21 cellular contexts compared by ENCODE assay signal in the genomic region with DNA sequence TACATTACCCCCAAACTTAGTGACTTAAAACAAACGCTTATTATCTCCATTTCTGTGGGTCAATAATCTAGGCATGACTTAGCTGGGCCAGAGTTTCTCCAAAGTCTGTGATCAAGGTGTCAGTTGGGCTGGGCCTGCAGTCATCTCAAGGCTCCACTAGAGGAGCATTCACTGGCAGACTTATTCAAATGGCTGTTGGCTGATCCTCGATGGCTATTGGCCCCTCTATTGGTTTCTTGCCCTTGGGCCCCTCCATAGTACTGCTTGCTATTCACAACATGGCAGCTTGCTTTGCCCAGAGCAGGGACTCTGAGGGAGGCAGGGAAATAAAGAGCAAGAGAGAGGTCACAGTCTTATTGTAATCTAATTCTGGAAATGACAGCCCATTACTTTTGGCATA.
"Had no signal": no experiment of that assay in that cellular context is flagged by ENCODE, and none has a peak within 500 bp of the region (broad histone marks: within the 10 kb centered on the region; RNA-seq: fewer than 3 reads in every experiment).

No MANE protein-coding gene starts in this region.

- H3K4me3 ChIP-seq: colonic mucosa, esophagus squamous epithelium, gastrocnemius medialis, mucosa of descending colon, right lobe of liver, skin epidermis, uterus had no signal

- H3K27ac ChIP-seq: colonic mucosa, esophagus squamous epithelium, gastrocnemius medialis, right lobe of liver, uterus, WERI-Rb-1 had no signal

- H3K27ac Mint-ChIP-seq: memory B cell; stimulated activated naive B cell treated with anti-CD40 and anti-IgM and Interleukin-4, amounts not matched to agents 10 μg/mL and 1 μg/mL and 100 μg/mL, for 72 hours; T-helper 2 cell treated with Interferon-gamma antibody and Interleukin-4, amounts not matched to agents 5 μg/mL and 100 μg/mL, for 36 hours had no signal

- H3K27me3 ChIP-seq: colonic mucosa, esophagus squamous epithelium, gastrocnemius medialis, right lobe of liver, uterus had no signal

- ATAC-seq: activated T-cell treated with anti-CD3 and anti-CD28 coated beads, Interleukin-2, amount 50 U/mL, for 4 hours; gastrocnemius medialis; left cardiac atrium; mucosa of descending colon; right lobe of liver had no signal

- H3K9me3 ChIP-seq: colonic mucosa, esophagus squamous epithelium, gastrocnemius medialis, mucosa of descending colon, right lobe of liver, uterus had no signal

- H3K27me3 Mint-ChIP-seq: memory B cell; stimulated activated naive B cell treated with anti-CD40 and anti-IgM and Interleukin-4, amounts not matched to agents 10 μg/mL and 1 μg/mL and 100 μg/mL, for 72 hours had no signal

- H3K36me3 ChIP-seq: colonic mucosa, uterus, WERI-Rb-1 had no signal

- H3K4me3 Mint-ChIP-seq: activated T-cell treated with anti-CD3 and anti-CD28 coated beads, Interleukin-2, amount 50 U/mL, for 4 hours; memory B cell; stimulated activated naive B cell treated with anti-CD40 and anti-IgM and Interleukin-4, amounts not matched to agents 10 μg/mL and 1 μg/mL and 100 μg/mL, for 72 hours; T-helper 2 cell treated with Interferon-gamma antibody and Interleukin-4, amounts not matched to agents 5 μg/mL and 100 μg/mL, for 36 hours had no signal

- DNase-seq: activated CD8-positive, alpha-beta memory T cell treated with anti-CD3 and anti-CD28 coated beads, Interleukin-2, amount 50 U/mL, for 4 hours; activated naive CD4-positive, alpha-beta T cell treated with Interleukin-2 at 50 U/mL for 16 hours; activated T-cell treated with anti-CD3 and anti-CD28 coated beads, Interleukin-2, amount 50 U/mL, for 4 hours; amygdala; colonic mucosa; esophagus squamous epithelium; gastrocnemius medialis; islet precursor cell; left cardiac atrium; mucosa of descending colon; occipital lobe; posterior cingulate gyrus; right lobe of liver; stimulated activated CD4-positive, alpha-beta T cell treated with anti-CD3 and anti-CD28 coated beads, Interleukin-2, amount 100 ng/mL, for 24 hours; stimulated activated naive B cell treated with anti-CD40 and anti-IgM and Interleukin-4, amounts not matched to agents 10 μg/mL and 1 μg/mL and 100 μg/mL, for 72 hours; trophoblast cell; uterus; WERI-Rb-1 had no signal

- H3K4me1 ChIP-seq: colonic mucosa, esophagus squamous epithelium, gastrocnemius medialis, uterus had no signal

- H3K9me3 Mint-ChIP-seq: activated T-cell treated with anti-CD3 and anti-CD28 coated beads, Interleukin-2, amount 50 U/mL, for 4 hours; memory B cell; stimulated activated naive B cell treated with anti-CD40 and anti-IgM and Interleukin-4, amounts not matched to agents 10 μg/mL and 1 μg/mL and 100 μg/mL, for 72 hours had no signal
